8 cellular contexts compared by ENCODE assay signal in the genomic region with DNA sequence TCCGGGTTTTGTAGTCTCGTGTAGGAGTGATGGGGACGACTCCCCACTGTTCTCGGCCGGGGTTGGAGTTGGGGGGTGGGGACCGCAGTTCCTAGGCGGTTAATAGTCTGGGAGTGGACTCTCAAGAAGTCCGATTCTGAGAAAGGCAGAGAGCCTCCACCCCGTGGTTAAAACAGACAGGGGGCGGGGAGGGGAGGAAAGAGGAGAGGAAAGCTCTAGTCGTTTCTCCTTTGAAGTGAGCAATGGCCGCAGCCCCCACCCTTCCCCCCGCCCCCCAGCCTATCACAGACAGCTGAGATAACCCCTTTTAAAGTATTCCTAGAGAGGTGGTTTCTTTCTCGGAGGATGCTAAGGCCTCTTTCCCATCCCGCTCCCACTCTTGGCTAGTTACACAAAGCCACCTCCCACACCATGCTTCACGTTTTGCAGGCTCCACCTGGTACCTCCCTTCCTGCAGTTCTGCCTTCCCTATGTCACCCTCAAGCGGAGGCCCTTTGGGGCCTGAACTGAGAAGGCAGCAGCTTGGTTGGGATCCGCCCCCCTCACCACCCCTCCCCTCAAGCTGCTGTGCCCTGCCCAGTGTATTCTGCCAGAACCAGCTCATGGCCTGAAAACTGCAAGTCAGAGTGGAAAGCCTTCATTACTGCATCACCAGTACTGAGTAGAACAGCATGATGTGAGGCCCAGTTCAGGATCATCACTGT. TPM values are rescaled to one million over a fixed set of nuclear protein-coding genes. Genes with fewer than 3 reads are reported as not detected.
DNase-seq lines count a peak whose midpoint lies in the region; FAIRE-seq lines count a peak whose summit lies in the region.

No MANE protein-coding gene starts in this region.

- H3K4me3 Mint-ChIP-seq in activated naive CD4-positive, alpha-beta T cell treated with anti-CD3 and anti-CD28 coated beads for 36 hours, result peak overlapping the region; percentile 86

- FAIRE-seq in RCC 7860 (lab: Jason Lieb, UNC), result no peak

- DNase-seq in NCI-H1105 treated with DMSO at 0.1 percent for 48 hours (lab: John Stamatoyannopoulos, UW) (peak; percentile 27), NCI-H1105 (lab: John Stamatoyannopoulos, UW) (no peak), RCC 7860 (ENCODE audit: low spot score) (peak; percentile 39), glomerular visceral epithelial cell (ENCODE audit: extremely low spot score) (peak; percentile 69), pons (ENCODE audit: low spot score) (peak; percentile 73), MV-4-11 (lab: John Stamatoyannopoulos, UW) (no peak), foreskin melanocyte (no peak)
- DNase-seq in activated naive CD4-positive, alpha-beta T cell treated with anti-CD3 and anti-CD28 coated beads for 36 hours, result peak; percentile 81

- CTCF ChIA-PET in activated naive CD4-positive, alpha-beta T cell treated with anti-CD3 and anti-CD28 coated beads for 36 hours (lab: Charles Lee), result interaction anchor here (1.0 to 4.0 kb wide), 15 partner anchors 8 to 298 kb away, joined by 3 to 24 read pairs (median 5); partner anchors contain the start of genes MLF2, PTMS, SPSB2 and TPI1

- intact Hi-C loops in activated naive CD4-positive, alpha-beta T cell treated with anti-CD3 and anti-CD28 coated beads for 36 hours (cut with micrococcal nuclease), result loop anchor here (1.0 to 5.0 kb wide), 18 partner anchors 20 to 516 kb away; partner anchors contain the start of genes C1RL, CHD4, COPS7A and EMG1

- no peaks in the 10 kb centered on the region for H3K9me3 Mint-ChIP-seq in activated naive CD4-positive, alpha-beta T cell treated with anti-CD3 and anti-CD28 coated beads for 36 hours

- no peaks in the 10 kb centered on the region for H3K27me3 Mint-ChIP-seq in activated naive CD4-positive, alpha-beta T cell treated with anti-CD3 and anti-CD28 coated beads for 36 hours (ENCODE audit: low read depth)

- H3K27ac Mint-ChIP-seq in activated naive CD4-positive, alpha-beta T cell treated with anti-CD3 and anti-CD28 coated beads for 36 hours, result peak overlapping the region; percentile 93

- peaks cover 31% of the 10 kb centered on the region for H3K36me3 Mint-ChIP-seq in activated naive CD4-positive, alpha-beta T cell treated with anti-CD3 and anti-CD28 coated beads for 36 hours (ENCODE audit: low read depth)

- H3K4me1 Mint-ChIP-seq in activated naive CD4-positive, alpha-beta T cell treated with anti-CD3 and anti-CD28 coated beads for 36 hours (ENCODE audit: low read depth), result peaks cover 35% of the 10 kb centered on the region

RNA-seq across cellular contexts. Expression of gene USP5, which starts 0.9 kb away (rescaled TPM):
- total RNA-seq in activated naive CD4-positive, alpha-beta T cell treated with anti-CD3 and anti-CD28 coated beads for 36 hours, result 100 to 1,000 TPM; 115 to 123 TPM

RNA-seq across cellular contexts. Expression of gene CDCA3, which starts 1.7 kb away (rescaled TPM):
- 100 to 1,000 TPM; 106 to 108 TPM for total RNA-seq in activated naive CD4-positive, alpha-beta T cell treated with anti-CD3 and anti-CD28 coated beads for 36 hours

RNA-seq across cellular contexts. Expression of gene GNB3, which starts 12.1 kb away (rescaled TPM):
- total RNA-seq in activated naive CD4-positive, alpha-beta T cell treated with anti-CD3 and anti-CD28 coated beads for 36 hours, result under 1 TPM; 0.48 to 0.54 TPM

RNA-seq across cellular contexts. Expression of gene TPI1, which starts 14.5 kb away (rescaled TPM):
- 1,000 to 10,000 TPM; 1,222 to 1,282 TPM for total RNA-seq in activated naive CD4-positive, alpha-beta T cell treated with anti-CD3 and anti-CD28 coated beads for 36 hours

RNA-seq across cellular contexts. Expression of gene SPSB2, which starts 20.3 kb away (rescaled TPM):
- total RNA-seq in activated naive CD4-positive, alpha-beta T cell treated with anti-CD3 and anti-CD28 coated beads for 36 hours, result 1 to 10 TPM; 2.6 to 2.8 TPM

Comparison
In these comparisons a context has a peak if more than half of its experiments do, and no peak if none do; other contexts are left out.
1. DNase-seq: peak in NCI-H1105 treated with DMSO at 0.1 percent for 48 hours (single experiment), RCC 7860 (single experiment), activated naive CD4-positive, alpha-beta T cell treated with anti-CD3 and anti-CD28 coated beads for 36 hours (single experiment), glomerular visceral epithelial cell (single experiment) and pons (single experiment); none in NCI-H1105 (single experiment), MV-4-11 (single experiment) and foreskin melanocyte (single experiment).